In the genomic region with DNA sequence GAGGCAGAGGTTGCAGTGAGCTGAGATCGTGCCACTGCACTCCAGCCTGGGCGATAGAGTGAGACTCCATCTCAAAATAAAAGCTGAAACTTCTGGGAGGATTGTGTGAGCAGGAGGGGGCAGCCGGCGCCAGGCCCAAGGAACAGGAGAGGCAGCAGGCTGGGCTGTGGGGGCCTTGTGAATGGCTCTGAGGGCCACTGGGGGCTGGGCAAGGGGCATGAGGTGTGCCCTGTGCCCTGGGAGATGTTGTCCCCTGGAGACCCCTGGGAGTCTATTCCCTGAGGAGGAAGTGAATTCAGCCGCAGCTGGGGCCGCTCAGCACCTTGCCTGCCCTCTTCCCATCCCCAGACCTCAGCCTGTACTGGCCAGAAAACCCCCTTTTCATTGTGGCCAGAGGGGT, we compare ENCODE assay signal across 20 cellular contexts. TPM values are rescaled to one million over a fixed set of nuclear protein-coding genes. Genes with fewer than 3 reads are reported as not detected.
A peak's percentile ranks its signal among the peaks of the same experiment; 100 is the strongest.
DNase-seq lines count a peak whose midpoint lies in the region; ATAC-seq, FAIRE-seq and TF ChIP-seq lines count a peak whose summit lies in the region.
"Had no signal": no experiment of that assay in that cellular context is flagged by ENCODE, and none has a peak within 500 bp of the region (broad histone marks: within the 10 kb centered on the region; RNA-seq: fewer than 3 reads in every experiment).

No MANE protein-coding gene starts in this region.

- WGBS in right cardiac atrium = 90% methylated on average over 6 of the region's 6 CpGs
- 73% methylated on average over 6 of the region's 6 CpGs for WGBS in HepG2 (ENCODE audit: low lambda C conversion rate)

- POLR2A ChIA-PET in HEK293 (lab: Yijun Ruan, JAX) (no interaction called here), HepG2 (lab: Yijun Ruan, JAX) (no interaction called here)

- no peaks in the 10 kb centered on the region for H3K79me2 ChIP-seq in HepG2 (ENCODE audit: insufficient read depth, low read length)

- ATAC-seq in right cardiac atrium = no peak
- ATAC-seq in left cardiac atrium = no peak
- ATAC-seq in HepG2 = no peak

- in situ Hi-C loops in HepG2 (cut with HindIII; ENCODE audit: extremely low pct_ligation_motif_present, low pct_unique_long_range_greater_than_20kb) = no loop called here

- H3K27ac ChIP-seq in right cardiac atrium (ENCODE audit: low read length) (no peak overlapping the region), HEK293 (ENCODE audit: extremely low read depth, low read depth, low read length) (no peak overlapping the region), HepG2 (ENCODE audit: extremely low read length, insufficient read depth, low read length) (no peak overlapping the region)

- DNase-seq in right cardiac atrium = peak in 2 of 3 donors; percentile 25 to 38
- DNase-seq in left cardiac atrium = no peak
- no peak for DNase-seq in HepG2 (ENCODE audit: low spot score)
- no peak for DNase-seq in NCI-H1417 (lab: John Stamatoyannopoulos, UW)
- DNase-seq in kidney glomerular epithelial cell (lab: John Stamatoyannopoulos, UW) = no peak
- DNase-seq in HK-2 (ENCODE audit: unreplicated experiment) = no peak
- DNase-seq: ACHN; BE2C; Calu3; CD4-positive, alpha-beta memory T cell; DMS79 treated with DMSO at 0.1 percent for 48 hours; GF-D8; H9 had no signal

- H3K9me3 ChIP-seq in right cardiac atrium (ENCODE audit: control insufficient read depth, low read length) (no peaks in the 10 kb centered on the region), HEK293 (ENCODE audit: control insufficient read depth, insufficient read depth, low read depth, low read length) (no peaks in the 10 kb centered on the region), HepG2 (ENCODE audit: low read length) (no peaks in the 10 kb centered on the region)
- H3K9me3 ChIP-seq: BE2C had no signal

- H4K20me1 ChIP-seq in HepG2 (ENCODE audit: insufficient read depth, low read length) = no peaks in the 10 kb centered on the region

- H3K4me3 ChIP-seq in right cardiac atrium (ENCODE audit: low read length) (no peak overlapping the region), HEK293 (ENCODE audit: low read depth, low read length) (no peak overlapping the region), HepG2 (replicated peaks in 1 of 3; ENCODE audit: insufficient read depth in 1 of 3, low read depth in 2 of 3, low read length in 3 of 3) (no peak overlapping the region)

- TF ChIP-seq RAD21 in HepG2 (CRISPR knock-in tag; IDR thresholded peaks at IDR 0.05) = no peak

- TF ChIP-seq CTCF in HEK293 (tag by site-specific recombination; IDR thresholded peaks at IDR 0.05) = no peak
- no peak for TF ChIP-seq CTCF in HepG2 (CRISPR knock-in tag; IDR thresholded peaks at IDR 0.05)

- intact Hi-C loops in right cardiac atrium (cut with DNase I) (no loop called here), left cardiac atrium (cut with DNase I) (loop anchor here in 1 of 2 donors (5.0 kb wide), 1 partner anchor 203 kb away; no protein-coding TSS in a partner anchor), HepG2 (cut with micrococcal nuclease; ENCODE audit: unreplicated experiment) (no loop called here)

- no peak overlapping the region for H2AFZ ChIP-seq in HepG2 (ENCODE audit: low read length)

- FAIRE-seq in HepG2 (lab: Jason Lieb, UNC) = no peak
- FAIRE-seq: A204.1, GM12891, GM19239, H1 had no signal

- H3K4me2 ChIP-seq in HepG2 (ENCODE audit: low read depth, low read length) = peak overlapping the region; percentile 51; the same call in 1 of the 2 replicates

- no peak for TF ChIP-seq POLR2A in HepG2 (IDR thresholded peaks at IDR 0.05; ENCODE audit: insufficient read depth in 1 of 2, low read depth in 2 of 2, low read length in 2 of 2)

- H3K27me3 ChIP-seq in right cardiac atrium (ENCODE audit: control insufficient read depth, insufficient read depth) (no peaks in the 10 kb centered on the region), HepG2 (ENCODE audit: control insufficient read depth in 1 of 2, insufficient read depth in 2 of 2, low read length in 2 of 2) (peaks cover 0 to 16% of the 10 kb centered on the region in 2 experiments; a peak in 4 of 5 replicates)

- H3K9ac ChIP-seq in HepG2 (ENCODE audit: insufficient read depth, low read depth, low read length) = no peak overlapping the region

- H3K36me3 ChIP-seq in HEK293 (ENCODE audit: control insufficient read depth in 2 of 2, insufficient read depth in 1 of 2, low read length in 2 of 2) (no peaks in the 10 kb centered on the region), HepG2 (replicated peaks in 1 of 2; ENCODE audit: control insufficient read depth in 1 of 2, insufficient read depth in 2 of 2, low read length in 2 of 2) (no peaks in the 10 kb centered on the region)
- H3K36me3 ChIP-seq: BE2C had no signal

- TF ChIP-seq EP300 in HepG2 (IDR thresholded peaks at IDR 0.05; ENCODE audit: low read depth in 2 of 2, low read length in 2 of 2) = no peak
- no peak for TF ChIP-seq EP300 in HepG2 (CRISPR knock-in tag; IDR thresholded peaks at IDR 0.05; ENCODE audit: borderline replicate concordance)

- BruUV-seq in HepG2 (replicated peaks; lab: Mats Ljungman, UMichigan) = no TSS peak

- CTCF ChIA-PET in HEK293 (lab: Yijun Ruan, JAX) (interaction anchor here (0.6 to 1.1 kb wide), 2 partner anchors 97 to 831 kb away, joined by 3 to 4 read pairs; no protein-coding TSS in a partner anchor), HepG2 (lab: Yijun Ruan, JAX; ENCODE audit: low intra/inter-chr PET ratio, low total read pairs) (no interaction called here)

- no peaks in the 10 kb centered on the region for H3K4me1 ChIP-seq in right cardiac atrium (ENCODE audit: control insufficient read depth, insufficient read depth, low read length)
- H3K4me1 ChIP-seq in HEK293 (ENCODE audit: control insufficient read depth, insufficient read depth, low read length) = no peaks in the 10 kb centered on the region; the same call in 1 of the 2 replicates
- H3K4me1 ChIP-seq in HepG2 (ENCODE audit: insufficient read depth, low read length) = peaks cover 97% of the 10 kb centered on the region
- H3K4me1 ChIP-seq: BE2C had no signal

RNA-seq across cellular contexts. Expression of gene LBHD2, which starts 4.9 kb away (rescaled TPM):
- total RNA-seq in right cardiac atrium = not detected
- not detected for polyA plus RNA-seq in right cardiac atrium
- total RNA-seq in left cardiac atrium = under 1 TPM in 1 of 2 donors, not detected in 1; 0.47 TPM
- 0.72 and 1.00 TPM in 2 replicates for total RNA-seq in HepG2 (2016; rRNA removed; fragmentation: Illumina TruSeq; extraction: Trizol)
- 2.3 and 2.8 TPM in 2 replicates for total RNA-seq in HepG2 (2016; cell fraction: cytosol; rRNA removed; fragmentation: Illumina TruSeq; extraction: Trizol; ENCODE audit: low read depth)
- 0.37 and 0.39 TPM in 2 replicates for total RNA-seq in HepG2 (2016; cell fraction: insoluble cytoplasmic fraction; rRNA removed; fragmentation: Illumina TruSeq; extraction: Trizol)
- 1.1 and 4.0 TPM in 2 replicates for total RNA-seq in HepG2 (2016; cell fraction: membrane; rRNA removed; fragmentation: Illumina TruSeq; extraction: Trizol)
- not detected in 2 replicates for total RNA-seq in HepG2 (2016; cell fraction: nucleus; rRNA removed; fragmentation: Illumina TruSeq; extraction: Trizol)
- 0.67 and 0.95 TPM in 2 replicates for polyA plus RNA-seq in HepG2 (2011; rRNA removed)
- 0.85 and 2.1 TPM in 2 replicates for polyA plus RNA-seq in HepG2 (2011; cell fraction: cytosol; rRNA removed)
- polyA plus RNA-seq in HepG2 (2011; cell fraction: nucleus; rRNA removed) = 0.64 and 1.0 TPM in 2 replicates
- polyA plus RNA-seq in HepG2 (2012) = 0.40 and 0.72 TPM in 2 replicates
- polyA plus RNA-seq in HepG2 (2016; cell fraction: cytosol; fragmentation: Illumina TruSeq; extraction: Trizol; ENCODE audit: low read depth) = 2.9 and 3.8 TPM in 2 replicates
- 0.36 and 0.88 TPM in 2 replicates for polyA plus RNA-seq in HepG2 (2016; cell fraction: insoluble cytoplasmic fraction; fragmentation: Illumina TruSeq; extraction: Trizol; ENCODE audit: low read depth)
- 0.86 and 1.1 TPM in 2 replicates for polyA plus RNA-seq in HepG2 (2016; cell fraction: membrane; fragmentation: Illumina TruSeq; extraction: Trizol; ENCODE audit: low read depth)
- polyA plus RNA-seq in HepG2 (2016; cell fraction: nucleus; fragmentation: Illumina TruSeq; extraction: Trizol; ENCODE audit: insufficient read depth, low read depth) = 0.73 and 0.75 TPM in 2 replicates
- polyA minus RNA-seq in HepG2 (2011; rRNA and poly(A)+ RNA removed; ENCODE audit: low replicate concordance) = 0.30 TPM in 1 of 2 replicates, not detected in the other
- polyA minus RNA-seq in HepG2 (2011; cell fraction: cytosol; rRNA and poly(A)+ RNA removed) = not detected in 2 replicates
- not detected in 2 replicates for polyA minus RNA-seq in HepG2 (2011; cell fraction: nucleus; rRNA and poly(A)+ RNA removed)
- total RNA-seq: Calu3; CD4-positive, alpha-beta memory T cell; H1; H9; HT-29 had no signal
- polyA plus RNA-seq: CD14-positive monocyte; CD4-positive, alpha-beta memory T cell; H1 had no signal

RNA-seq across cellular contexts. Expression of gene EXOC3L4, which starts 5.6 kb away (rescaled TPM):
- total RNA-seq in right cardiac atrium = 1 to 10 TPM in 3 of 4 donors, under 1 TPM in 1; 0.63 to 2.5 (median 1.1) TPM
- 1.4 TPM for polyA plus RNA-seq in right cardiac atrium
- under 1 TPM; 0.91 to 0.92 TPM for total RNA-seq in left cardiac atrium
- 11.3 and 27.0 TPM in 2 replicates for total RNA-seq in HepG2 (2016; rRNA removed; fragmentation: Illumina TruSeq; extraction: Trizol)
- 6.3 and 6.7 TPM in 2 replicates for total RNA-seq in HepG2 (2016; cell fraction: cytosol; rRNA removed; fragmentation: Illumina TruSeq; extraction: Trizol; ENCODE audit: low read depth)
- total RNA-seq in HepG2 (2016; cell fraction: insoluble cytoplasmic fraction; rRNA removed; fragmentation: Illumina TruSeq; extraction: Trizol) = 9.0 and 28.6 TPM in 2 replicates
- total RNA-seq in HepG2 (2016; cell fraction: membrane; rRNA removed; fragmentation: Illumina TruSeq; extraction: Trizol) = 11.1 and 11.5 TPM in 2 replicates
- 32.0 and 33.7 TPM in 2 replicates for total RNA-seq in HepG2 (2016; cell fraction: nucleus; rRNA removed; fragmentation: Illumina TruSeq; extraction: Trizol)
- 11.8 and 21.2 TPM in 2 replicates for polyA plus RNA-seq in HepG2 (2011; rRNA removed)
- polyA plus RNA-seq in HepG2 (2011; cell fraction: cytosol; rRNA removed) = 10.4 and 15.5 TPM in 2 replicates
- 157 and 161 TPM in 2 replicates for polyA plus RNA-seq in HepG2 (2011; cell fraction: nucleus; rRNA removed)
- 12.5 and 20.1 TPM in 2 replicates for polyA plus RNA-seq in HepG2 (2012)
- polyA plus RNA-seq in HepG2 (2016; cell fraction: cytosol; fragmentation: Illumina TruSeq; extraction: Trizol; ENCODE audit: low read depth) = 4.1 and 4.2 TPM in 2 replicates
- 7.6 and 10.6 TPM in 2 replicates for polyA plus RNA-seq in HepG2 (2016; cell fraction: insoluble cytoplasmic fraction; fragmentation: Illumina TruSeq; extraction: Trizol; ENCODE audit: low read depth)
- 6.1 and 7.1 TPM in 2 replicates for polyA plus RNA-seq in HepG2 (2016; cell fraction: membrane; fragmentation: Illumina TruSeq; extraction: Trizol; ENCODE audit: low read depth)
- polyA plus RNA-seq in HepG2 (2016; cell fraction: nucleus; fragmentation: Illumina TruSeq; extraction: Trizol; ENCODE audit: insufficient read depth, low read depth) = 105 and 107 TPM in 2 replicates
- polyA minus RNA-seq in HepG2 (2011; rRNA and poly(A)+ RNA removed; ENCODE audit: low replicate concordance) = 0.28 and 10.1 TPM in 2 replicates
- polyA minus RNA-seq in HepG2 (2011; cell fraction: cytosol; rRNA and poly(A)+ RNA removed) = 3.4 and 5.3 TPM in 2 replicates
- 24.7 and 29.2 TPM in 2 replicates for polyA minus RNA-seq in HepG2 (2011; cell fraction: nucleus; rRNA and poly(A)+ RNA removed)
- total RNA-seq: CD4-positive, alpha-beta memory T cell had no signal
- polyA plus RNA-seq: CD14-positive monocyte; CD4-positive, alpha-beta memory T cell had no signal

RNA-seq across cellular contexts. Expression of gene CDC42BPB, which starts 31.6 kb away (rescaled TPM):
- total RNA-seq in right cardiac atrium (10 to 100 TPM; 67.0 to 82.5 (median 69.8) TPM), left cardiac atrium (10 to 100 TPM; 57.3 to 79.2 TPM), HepG2 (2016; rRNA removed; fragmentation: Illumina TruSeq; extraction: Trizol) (19.7 and 20.2 TPM in 2 replicates)
- polyA plus RNA-seq in right cardiac atrium (42.5 TPM), HepG2 (2011; rRNA removed) (32.3 and 33.3 TPM in 2 replicates)
- 5.5 and 5.6 TPM in 2 replicates for total RNA-seq in HepG2 (2016; cell fraction: cytosol; rRNA removed; fragmentation: Illumina TruSeq; extraction: Trizol; ENCODE audit: low read depth)
- 15.3 and 20.6 TPM in 2 replicates for total RNA-seq in HepG2 (2016; cell fraction: insoluble cytoplasmic fraction; rRNA removed; fragmentation: Illumina TruSeq; extraction: Trizol)
- total RNA-seq in HepG2 (2016; cell fraction: membrane; rRNA removed; fragmentation: Illumina TruSeq; extraction: Trizol) = 7.4 and 7.9 TPM in 2 replicates
- 21.4 and 24.6 TPM in 2 replicates for total RNA-seq in HepG2 (2016; cell fraction: nucleus; rRNA removed; fragmentation: Illumina TruSeq; extraction: Trizol)
- 14.7 and 18.8 TPM in 2 replicates for polyA plus RNA-seq in HepG2 (2011; cell fraction: cytosol; rRNA removed)
- 82.2 and 87.0 TPM in 2 replicates for polyA plus RNA-seq in HepG2 (2011; cell fraction: nucleus; rRNA removed)
- polyA plus RNA-seq in HepG2 (2012) = 23.1 and 30.9 TPM in 2 replicates
- polyA plus RNA-seq in HepG2 (2016; cell fraction: cytosol; fragmentation: Illumina TruSeq; extraction: Trizol; ENCODE audit: low read depth) = 0.78 and 1.0 TPM in 2 replicates
- polyA plus RNA-seq in HepG2 (2016; cell fraction: insoluble cytoplasmic fraction; fragmentation: Illumina TruSeq; extraction: Trizol; ENCODE audit: low read depth) = 10.5 and 14.1 TPM in 2 replicates
- 3.0 and 3.4 TPM in 2 replicates for polyA plus RNA-seq in HepG2 (2016; cell fraction: membrane; fragmentation: Illumina TruSeq; extraction: Trizol; ENCODE audit: low read depth)
- 45.7 and 47.5 TPM in 2 replicates for polyA plus RNA-seq in HepG2 (2016; cell fraction: nucleus; fragmentation: Illumina TruSeq; extraction: Trizol; ENCODE audit: insufficient read depth, low read depth)
- 93.6 and 143 TPM in 2 replicates for polyA minus RNA-seq in HepG2 (2011; rRNA and poly(A)+ RNA removed; ENCODE audit: low replicate concordance)
- polyA minus RNA-seq in HepG2 (2011; cell fraction: cytosol; rRNA and poly(A)+ RNA removed) = 23.7 and 25.9 TPM in 2 replicates
- 38.8 and 39.3 TPM in 2 replicates for polyA minus RNA-seq in HepG2 (2011; cell fraction: nucleus; rRNA and poly(A)+ RNA removed)

RNA-seq across cellular contexts. Expression of gene TNFAIP2, which starts 34.3 kb away (rescaled TPM):
- total RNA-seq in right cardiac atrium (10 to 100 TPM; 41.5 to 51.3 (median 49.4) TPM), left cardiac atrium (10 to 100 TPM; 60.2 to 72.0 TPM), HepG2 (2016; rRNA removed; fragmentation: Illumina TruSeq; extraction: Trizol) (0.45 and 0.46 TPM in 2 replicates)
- polyA plus RNA-seq in right cardiac atrium (46.7 TPM), HepG2 (2011; rRNA removed) (0.91 and 1.5 TPM in 2 replicates)
- not detected in 2 replicates for total RNA-seq in HepG2 (2016; cell fraction: cytosol; rRNA removed; fragmentation: Illumina TruSeq; extraction: Trizol; ENCODE audit: low read depth)
- 0.45 and 0.67 TPM in 2 replicates for total RNA-seq in HepG2 (2016; cell fraction: insoluble cytoplasmic fraction; rRNA removed; fragmentation: Illumina TruSeq; extraction: Trizol)
- total RNA-seq in HepG2 (2016; cell fraction: membrane; rRNA removed; fragmentation: Illumina TruSeq; extraction: Trizol) = 0.31 and 0.40 TPM in 2 replicates
- total RNA-seq in HepG2 (2016; cell fraction: nucleus; rRNA removed; fragmentation: Illumina TruSeq; extraction: Trizol) = 0.34 and 0.94 TPM in 2 replicates
- 0.28 and 0.81 TPM in 2 replicates for polyA plus RNA-seq in HepG2 (2011; cell fraction: cytosol; rRNA removed)
- polyA plus RNA-seq in HepG2 (2011; cell fraction: nucleus; rRNA removed) = 7.5 and 18.0 TPM in 2 replicates
- polyA plus RNA-seq in HepG2 (2012) = 0.36 and 0.61 TPM in 2 replicates
- not detected in 2 replicates for polyA plus RNA-seq in HepG2 (2016; cell fraction: cytosol; fragmentation: Illumina TruSeq; extraction: Trizol; ENCODE audit: low read depth)
- polyA plus RNA-seq in HepG2 (2016; cell fraction: insoluble cytoplasmic fraction; fragmentation: Illumina TruSeq; extraction: Trizol; ENCODE audit: low read depth) = 0.16 and 0.42 TPM in 2 replicates
- 0.18 and 0.23 TPM in 2 replicates for polyA plus RNA-seq in HepG2 (2016; cell fraction: membrane; fragmentation: Illumina TruSeq; extraction: Trizol; ENCODE audit: low read depth)
- polyA plus RNA-seq in HepG2 (2016; cell fraction: nucleus; fragmentation: Illumina TruSeq; extraction: Trizol; ENCODE audit: insufficient read depth, low read depth) = 0.83 and 1.8 TPM in 2 replicates
- polyA minus RNA-seq in HepG2 (2011; rRNA and poly(A)+ RNA removed; ENCODE audit: low replicate concordance) = 2.4 and 123 TPM in 2 replicates
- polyA minus RNA-seq in HepG2 (2011; cell fraction: cytosol; rRNA and poly(A)+ RNA removed) = 0.79 and 1.2 TPM in 2 replicates
- polyA minus RNA-seq in HepG2 (2011; cell fraction: nucleus; rRNA and poly(A)+ RNA removed) = 1.5 and 2.1 TPM in 2 replicates
- polyA plus RNA-seq: CD4-positive, alpha-beta memory T cell had no signal

Comparison
In these comparisons a context has a peak if more than half of its experiments do, and no peak if none do; other contexts are left out.
1. DNase-seq: peak in right cardiac atrium (2 of 3); none in left cardiac atrium (single experiment), HepG2 (single experiment), NCI-H1417 (0 of 3), kidney glomerular epithelial cell (single experiment) and HK-2 (single experiment).